Comparison of ENCODE assay signal across 12 cellular contexts in genomic region chr1:205913451-205914204, GRCh38. TPM values are rescaled to one million over a fixed set of nuclear protein-coding genes. Genes with fewer than 3 reads are reported as not detected.
A peak's percentile ranks its signal among the peaks of the same experiment; 100 is the strongest.
DNase-seq lines count a peak whose midpoint lies in the region; ATAC-seq and TF ChIP-seq lines count a peak whose summit lies in the region.
"Had no signal": no experiment of that assay in that cellular context is flagged by ENCODE, and none has a peak within 500 bp of the region (broad histone marks: within the 10 kb centered on the region; RNA-seq: fewer than 3 reads in every experiment).

No MANE protein-coding gene starts in this region.

- no peaks in the 10 kb centered on the region for H3K4me1 Mint-ChIP-seq in effector memory CD8-positive, alpha-beta T cell (ENCODE audit: low read depth in 2 of 2)
- no peaks in the 10 kb centered on the region for H3K4me1 Mint-ChIP-seq in T-cell

- CTCF ChIA-PET in T-cell (lab: Charles Lee), result no interaction called here

- DNase-seq in A172 (ENCODE audit: low spot score) (peak; percentile 46), Karpas-422 (peak; percentile 22), epithelial cell of esophagus (ENCODE audit: low read depth) (peak; percentile 17), myocyte (ENCODE audit: low read depth) (peak; percentile 55), NCI-H187 treated with DMSO at 0.1 percent for 48 hours (lab: John Stamatoyannopoulos, UW) (no peak), T-cell (no peak)
- DNase-seq in effector memory CD8-positive, alpha-beta T cell, result no peak
- DNase-seq: NK-92 treated with Interleukin-12 subunit alpha and Interleukin-12 subunit beta, amount 100 ng/mL, for 24 hours had no signal

- H3K4me2 ChIP-seq in Karpas-422 (ENCODE audit: low read depth, low read length, poor library complexity, severe bottlenecking), result no peak overlapping the region

- H3K9ac ChIP-seq in Karpas-422 (ENCODE audit: low read length), result no peak overlapping the region

- ATAC-seq in effector memory CD8-positive, alpha-beta T cell (replicated peaks), result no peak
- ATAC-seq in T-cell (replicated peaks in 1 of 4) (no peak), HG02678 (IDR thresholded peaks at IDR 0.05; ENCODE audit: unreplicated experiment) (no peak)
- ATAC-seq: GM12878 had no signal

- H4K20me1 ChIP-seq in Karpas-422 (ENCODE audit: insufficient read depth, low read depth, low read length), result no peaks in the 10 kb centered on the region

- H3K36me3 Mint-ChIP-seq in effector memory CD8-positive, alpha-beta T cell (ENCODE audit: insufficient read depth), result peaks cover 3% of the 10 kb centered on the region
- H3K36me3 Mint-ChIP-seq in T-cell, result no peaks in the 10 kb centered on the region

- H3K9me3 Mint-ChIP-seq in effector memory CD8-positive, alpha-beta T cell, result no peaks in the 10 kb centered on the region
- H3K9me3 Mint-ChIP-seq in T-cell, result no peaks in the 10 kb centered on the region

- no peak overlapping the region for H3K27ac ChIP-seq in Karpas-422 (ENCODE audit: low read length)

- no peaks in the 10 kb centered on the region for H3K9me2 ChIP-seq in Karpas-422 (replicated peaks; ENCODE audit: insufficient read depth, low read length)

- no peaks in the 10 kb centered on the region for H3K36me3 ChIP-seq in Karpas-422 (ENCODE audit: insufficient read depth, low read length)

- H3K27me3 Mint-ChIP-seq in effector memory CD8-positive, alpha-beta T cell, result peaks cover 11 to 67% of the 10 kb centered on the region in 2 donors
- peaks cover 0 to 18% of the 10 kb centered on the region in 2 donors for H3K27me3 Mint-ChIP-seq in T-cell

- H2AFZ ChIP-seq in Karpas-422 (ENCODE audit: low read length), result no peak overlapping the region

- no peaks in the 10 kb centered on the region for H3K9me3 ChIP-seq in Karpas-422 (ENCODE audit: low read length)

- H3K27me3 ChIP-seq in Karpas-422 (ENCODE audit: low read length), result no peaks in the 10 kb centered on the region

- TF ChIP-seq CTCF in epithelial cell of esophagus (IDR thresholded peaks at IDR 0.05; ENCODE audit: insufficient read depth, low read depth, low read length, missing control alignments), result no peak

- peak overlapping the region in 1 of 2 donors; percentile 53 for H3K27ac Mint-ChIP-seq in effector memory CD8-positive, alpha-beta T cell
- H3K27ac Mint-ChIP-seq in T-cell, result no peak overlapping the region

- no peaks in the 10 kb centered on the region for H3K4me1 ChIP-seq in Karpas-422 (ENCODE audit: low read length)

- H3K79me2 ChIP-seq in Karpas-422 (ENCODE audit: low read length), result no peaks in the 10 kb centered on the region

- H3K4me3 ChIP-seq in Karpas-422 (ENCODE audit: low read length) (no peak overlapping the region), epithelial cell of esophagus (ENCODE audit: low read length) (no peak overlapping the region)
- H3K4me3 ChIP-seq: GM12878 had no signal

- H3K4me3 Mint-ChIP-seq in effector memory CD8-positive, alpha-beta T cell, result no peak overlapping the region
- no peak overlapping the region for H3K4me3 Mint-ChIP-seq in T-cell

- POLR2A ChIA-PET in T-cell (lab: Charles Lee), result no interaction called here

RNA-seq across cellular contexts. Expression of gene SLC26A9, which starts 29.6 kb away (rescaled TPM):
- 0.05 TPM in 1 of 2 replicates, not detected in the other for total RNA-seq in A172 (2014; rRNA removed; shearing (Covaris generic))
- not detected in 2 replicates for total RNA-seq in Karpas-422 (2014; rRNA removed; shearing (Covaris generic); ENCODE audit: low replicate concordance)
- total RNA-seq in myocyte (0.16 TPM in 1 of 2 replicates, not detected in the other), T-cell (under 1 TPM in 1 of 5 donors, not detected in 4; 0.06 TPM)
- 0.03 TPM for polyA plus RNA-seq in myocyte (2012)
- total RNA-seq: LHCN-M2; T-helper 2 cell treated with Interferon-gamma antibody and Interleukin-4, amounts not matched to agents 100 ng/mL and 5 ng/mL, for 36 hours had no signal

Comparison
In these comparisons a context has a peak if more than half of its experiments do, and no peak if none do; other contexts are left out.
1. DNase-seq: peak in A172 (single experiment), Karpas-422 (single experiment), epithelial cell of esophagus (single experiment) and myocyte (single experiment); none in NCI-H187 treated with DMSO at 0.1 percent for 48 hours (single experiment), effector memory CD8-positive, alpha-beta T cell (0 of 3) and T-cell (0 of 34).